In genomic region chr12:1634590-1635191, GRCh38 we compare ENCODE assay signal across 1 cellular context.
A peak's percentile ranks its signal among the peaks of the same experiment; 100 is the strongest.
TF ChIP-seq lines count a peak whose summit lies in the region.

No MANE protein-coding gene starts in this region.

TF ChIP-seq in K562, 482 proteins besides CTCF, POLR2A, EP300 and RAD21 (continued from another document):
- TF ChIP-seq SMC3 (conservative IDR thresholded peaks at IDR 0.05; ENCODE audit: insufficient read depth, low read depth, low read length) = peak; percentile 69
- no peak for TF ChIP-seq ZNF57 (CRISPR knock-in tag; IDR thresholded peaks at IDR 0.05)
- TF ChIP-seq EGR1 (conservative IDR thresholded peaks at IDR 0.05) = no peak
- TF ChIP-seq KDM2B (CRISPR knock-in tag; IDR thresholded peaks at IDR 0.05) = no peak
- TF ChIP-seq YY1 (IDR thresholded peaks at IDR 0.05; ENCODE audit: borderline replicate concordance in 1 of 3, control insufficient read depth in 1 of 3, extremely low read depth in 1 of 3, insufficient read depth in 3 of 3, insufficient read length in 1 of 3, insufficient replicate concordance in 2 of 3, low read depth in 1 of 3, low read length in 2 of 3) = no peak
- TF ChIP-seq SPI1 (IDR thresholded peaks at IDR 0.05; ENCODE audit: borderline replicate concordance, low read depth, low read length) = no peak
- TF ChIP-seq ZNF280A (IDR thresholded peaks at IDR 0.05; ENCODE audit: low read depth, partially characterized antibody) = no peak
- TF ChIP-seq SMARCB1 (IDR thresholded peaks at IDR 0.05; ENCODE audit: insufficient read length, low read depth) = no peak
- TF ChIP-seq, protein P1, sequence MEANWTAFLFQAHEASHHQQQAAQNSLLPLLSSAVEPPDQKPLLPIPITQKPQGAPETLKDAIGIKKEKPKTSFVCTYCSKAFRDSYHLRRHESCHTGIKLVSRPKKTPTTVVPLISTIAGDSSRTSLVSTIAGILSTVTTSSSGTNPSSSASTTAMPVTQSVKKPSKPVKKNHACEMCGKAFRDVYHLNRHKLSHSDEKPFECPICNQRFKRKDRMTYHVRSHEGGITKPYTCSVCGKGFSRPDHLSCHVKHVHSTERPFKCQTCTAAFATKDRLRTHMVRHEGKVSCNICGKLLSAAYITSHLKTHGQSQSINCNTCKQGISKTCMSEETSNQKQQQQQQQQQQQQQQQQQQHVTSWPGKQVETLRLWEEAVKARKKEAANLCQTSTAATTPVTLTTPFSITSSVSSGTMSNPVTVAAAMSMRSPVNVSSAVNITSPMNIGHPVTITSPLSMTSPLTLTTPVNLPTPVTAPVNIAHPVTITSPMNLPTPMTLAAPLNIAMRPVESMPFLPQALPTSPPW (CRISPR knock-in tag; IDR thresholded peaks at IDR 0.05) = 0 out of 2 replicates have a peak, but pooled peaks have one; percentile 16
- TF ChIP-seq HMG20B (CRISPR knock-in tag; IDR thresholded peaks at IDR 0.05) = no peak
- 0 out of 4 replicates have a peak, but pooled peaks of 1 of the 2 experiments have one; percentile 33 for TF ChIP-seq MAZ (CRISPR knock-in tag; conservative IDR thresholded peaks at IDR 0.05 in 1 of 2, IDR thresholded peaks at IDR 0.05 in 1 of 2)
- no peak for TF ChIP-seq ZBTB26 (CRISPR knock-in tag; IDR thresholded peaks at IDR 0.05)
- no peak for TF ChIP-seq BCL6 (CRISPR knock-in tag; IDR thresholded peaks at IDR 0.05)
- peak; percentile 50; the same call in 1 of the 2 replicates for TF ChIP-seq CTBP1 (IDR thresholded peaks at IDR 0.05; ENCODE audit: borderline replicate concordance)
- TF ChIP-seq HIVEP1 (CRISPR knock-in tag; IDR thresholded peaks at IDR 0.05) = no peak
- TF ChIP-seq CC2D1A (IDR thresholded peaks at IDR 0.05) = 0 out of 2 replicates have a peak, but pooled peaks have one; percentile 37
- TF ChIP-seq ASH1L (IDR thresholded peaks at IDR 0.05; ENCODE audit: borderline replicate concordance, low read depth, partially characterized antibody) = no peak
- no peak for TF ChIP-seq MCM3 (IDR thresholded peaks at IDR 0.05)
- 0 out of 2 replicates have a peak, but pooled peaks have one; percentile 25 for TF ChIP-seq KLF16 (IDR thresholded peaks at IDR 0.05)
- TF ChIP-seq DEAF1 (CRISPR knock-in tag; IDR thresholded peaks at IDR 0.05) = 0 out of 2 replicates have a peak, but pooled peaks have one; percentile 38
- no peak for TF ChIP-seq NFXL1 (CRISPR knock-in tag; IDR thresholded peaks at IDR 0.05)
- no peak for TF ChIP-seq TCF7L2 (IDR thresholded peaks at IDR 0.05; ENCODE audit: low read depth, low read length)
- TF ChIP-seq KLF6 (CRISPR knock-in tag; IDR thresholded peaks at IDR 0.05; ENCODE audit: borderline replicate concordance) = no peak
- no peak for TF ChIP-seq TAF9B (IDR thresholded peaks at IDR 0.05; ENCODE audit: partially characterized antibody)
